In the genomic region with DNA sequence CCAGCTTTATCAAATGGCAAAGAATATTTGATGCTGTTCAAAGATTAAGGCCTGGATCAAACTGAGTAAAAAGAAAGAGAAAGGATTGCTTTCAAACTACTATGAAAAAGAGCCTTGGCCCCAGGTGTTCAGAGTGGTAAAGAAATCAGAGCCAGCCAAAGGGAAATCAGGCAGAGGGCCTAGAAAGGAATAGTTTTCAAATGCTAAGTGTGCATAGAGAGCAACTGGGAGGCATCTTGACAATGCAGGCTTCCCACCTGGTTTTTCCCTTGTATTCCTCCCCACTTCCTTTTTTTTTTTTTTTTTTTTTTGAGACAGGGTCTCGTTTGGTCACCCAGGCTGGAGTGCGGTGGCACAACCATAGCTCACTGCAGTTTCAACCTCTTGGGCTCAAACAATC, we compare ENCODE assay signal across 21 cellular contexts.
DNase-seq lines count a peak whose midpoint lies in the region; ATAC-seq, FAIRE-seq and TF ChIP-seq lines count a peak whose summit lies in the region.
"Had no signal": no experiment of that assay in that cellular context is flagged by ENCODE, and none has a peak within 500 bp of the region (broad histone marks: within the 10 kb centered on the region; RNA-seq: fewer than 3 reads in every experiment).

No MANE protein-coding gene starts in this region.

- POLR2A ChIA-PET in WTC11 (lab: Charles Lee): no interaction called here

- no peak overlapping the region for H2BK120ac ChIP-seq in trophoblast cell (ENCODE audit: insufficient read depth, low read length, poor library complexity)

- H3K79me1 ChIP-seq in trophoblast cell (ENCODE audit: low read length): peaks cover 30% of the 10 kb centered on the region

- H3K4me1 ChIP-seq in GM23338 (ENCODE audit: insufficient read depth): peaks cover 4% of the 10 kb centered on the region; the same call in 1 of the 2 replicates
- H3K4me1 ChIP-seq in iPS-20b (ENCODE audit: insufficient read depth, low read length): peaks cover 12% of the 10 kb centered on the region
- peaks cover 10 to 18% of the 10 kb centered on the region in 2 experiments for H3K4me1 ChIP-seq in trophoblast cell (ENCODE audit: control insufficient read depth in 1 of 2, insufficient read depth in 2 of 2, low read length in 2 of 2)
- H3K4me1 ChIP-seq: A549, BLaER1, HAP-1 had no signal

- peak overlapping the region; percentile 54; the same call in 1 of the 2 replicates for H3K9ac ChIP-seq in iPS-20b (ENCODE audit: low read depth, low read length)
- H3K9ac ChIP-seq in trophoblast cell (ENCODE audit: low read length): no peak overlapping the region
- H3K9ac ChIP-seq: BLaER1, KMS-11 had no signal

- TF ChIP-seq CTCF in GM23338 (conservative IDR thresholded peaks at IDR 0.05; ENCODE audit: low read depth in 2 of 2) (no peak), WTC11 (IDR thresholded peaks at IDR 0.05) (no peak)

- H3K9me3 ChIP-seq in iPS-20b (ENCODE audit: insufficient read depth, low read depth, low read length) (no peaks in the 10 kb centered on the region), trophoblast cell (ENCODE audit: insufficient read depth, low read depth, low read length) (no peaks in the 10 kb centered on the region)
- H3K9me3 ChIP-seq: A549, BLaER1, HAP-1 had no signal

- no peaks in the 10 kb centered on the region for H3K27me3 ChIP-seq in GM23338 (ENCODE audit: insufficient read depth)
- H3K27me3 ChIP-seq in iPS-20b (ENCODE audit: insufficient read depth, low read length): no peaks in the 10 kb centered on the region
- no peaks in the 10 kb centered on the region for H3K27me3 ChIP-seq in trophoblast cell (ENCODE audit: insufficient read depth, low read length)
- H3K27me3 ChIP-seq: BLaER1 had no signal

- H3K4me3 Mint-ChIP-seq in GM23338: no peak overlapping the region
- H3K4me3 Mint-ChIP-seq in WTC11: no peak overlapping the region
- H3K4me3 Mint-ChIP-seq: CD14-positive monocyte; CD4-positive, alpha-beta memory T cell; IgD-negative memory B cell had no signal

- no peak for FAIRE-seq in GM12891 (lab: Jason Lieb, UNC)
- FAIRE-seq: A549, GM12878, HepG2 had no signal

- H3K18ac ChIP-seq in trophoblast cell (ENCODE audit: low read length): no peak overlapping the region

- H3K4me1 Mint-ChIP-seq in GM23338 (peaks cover 27% of the 10 kb centered on the region), WTC11 (peaks cover 35% of the 10 kb centered on the region)
- H3K4me1 Mint-ChIP-seq: CD14-positive monocyte; CD4-positive, alpha-beta memory T cell; IgD-negative memory B cell had no signal

- H2BK5ac ChIP-seq in trophoblast cell (ENCODE audit: low read depth, low read length, poor library complexity): peak overlapping the region; percentile 9

- peak overlapping the region; percentile 53 for H3K27ac Mint-ChIP-seq in GM23338
- H3K27ac Mint-ChIP-seq in WTC11: peak overlapping the region; percentile 81
- H3K27ac Mint-ChIP-seq: CD14-positive monocyte; CD4-positive, alpha-beta memory T cell; IgD-negative memory B cell had no signal

- no peaks in the 10 kb centered on the region; the same call in 1 of the 2 replicates for H3F3A ChIP-seq in GM23338 (replicated peaks; ENCODE audit: low read depth)

- H3K4ac ChIP-seq in trophoblast cell (ENCODE audit: low read depth, low read length): no peak overlapping the region

- H2AFZ ChIP-seq in GM23338 (no peak overlapping the region), trophoblast cell (ENCODE audit: insufficient read depth, low read length, poor library complexity) (no peak overlapping the region)

- H3K36me3 ChIP-seq in GM23338 (ENCODE audit: insufficient read depth): no peaks in the 10 kb centered on the region
- no peaks in the 10 kb centered on the region for H3K36me3 ChIP-seq in iPS-20b (ENCODE audit: insufficient read depth, low read depth, low read length)
- H3K36me3 ChIP-seq in trophoblast cell (ENCODE audit: control insufficient read depth in 1 of 2, insufficient read depth in 2 of 2, low read length in 2 of 2): no peaks in the 10 kb centered on the region
- H3K36me3 ChIP-seq: BLaER1, HAP-1 had no signal

- no peak overlapping the region for H4K91ac ChIP-seq in trophoblast cell (ENCODE audit: low read depth, low read length)

- no CpG with 5 or more reads among the region's 2 CpGs for WGBS in trophoblast cell (ENCODE audit: extremely low coverage, insufficient coverage, insufficient read length)

- CTCF ChIA-PET in WTC11 (lab: Charles Lee): interaction anchor here (0.6 kb wide), 1 partner anchor 1505 kb away, joined by 4 read pairs; no protein-coding TSS in a partner anchor

- H3K79me2 ChIP-seq in GM23338 (replicated peaks; ENCODE audit: insufficient read depth) (no peaks in the 10 kb centered on the region), trophoblast cell (ENCODE audit: control insufficient read depth, insufficient read depth, low read length, poor library complexity) (no peaks in the 10 kb centered on the region)

- H4K8ac ChIP-seq in trophoblast cell (ENCODE audit: low read depth, low read length): no peak overlapping the region

- no peak overlapping the region for H2AK5ac ChIP-seq in trophoblast cell (ENCODE audit: low read length)

- in situ Hi-C loops in ACHN (cut with HindIII; ENCODE audit: low pct_ligation_motif_present, low pct_unique_long_range_greater_than_20kb, low sequenced_read_pairs): no loop called here

- H4K20me1 ChIP-seq in GM23338 (replicated peaks; ENCODE audit: insufficient read depth): no peaks in the 10 kb centered on the region
- H4K20me1 ChIP-seq: BLaER1 had no signal

- H2BK12ac ChIP-seq in trophoblast cell (ENCODE audit: low read length): no peak overlapping the region

- H3K36me3 Mint-ChIP-seq in GM23338 (ENCODE audit: low read depth) (peaks cover 10% of the 10 kb centered on the region), WTC11 (no peaks in the 10 kb centered on the region)
- H3K36me3 Mint-ChIP-seq: CD14-positive monocyte; CD4-positive, alpha-beta memory T cell had no signal

- no peak overlapping the region for H3K14ac ChIP-seq in trophoblast cell (ENCODE audit: low read length)

- DNase-seq in GM23338 (ENCODE audit: low spot score): peak; percentile 68
- no peak for DNase-seq in WTC11 (ENCODE audit: low spot score)
- DNase-seq in trophoblast cell: no peak
- DNase-seq in SK-N-DZ (ENCODE audit: low spot score): no peak
- DNase-seq in ACHN: no peak
- no peak for DNase-seq in GM12891 (ENCODE audit: insufficient read length, low spot score)
- DNase-seq: CD4-positive, alpha-beta memory T cell; DMS79 treated with DMSO at 0.1 percent for 48 hours; GF-D8; GOT3 had no signal

- peak overlapping the region; percentile 87 for H3K27ac ChIP-seq in GM23338 (ENCODE audit: low read depth)
- peak overlapping the region; percentile 12 for H3K27ac ChIP-seq in iPS-20b (ENCODE audit: low read length)
- H3K27ac ChIP-seq in trophoblast cell (ENCODE audit: low read depth, low read length): no peak overlapping the region
- H3K27ac ChIP-seq: 22Rv1, A549, BLaER1, HL-60, KMS-11 had no signal

- H3K4me3 ChIP-seq in GM23338 (no peak overlapping the region), iPS-20b (ENCODE audit: low read length) (no peak overlapping the region; the same call in 1 of the 2 replicates), trophoblast cell (ENCODE audit: low read depth, low read length) (no peak overlapping the region)
- H3K4me3 ChIP-seq: A549, BLaER1, GM12878, HAP-1 had no signal

- no peak overlapping the region for H3K23ac ChIP-seq in trophoblast cell (ENCODE audit: low read length)

- no peak for TF ChIP-seq POLR2A in GM12891 (IDR thresholded peaks at IDR 0.05; ENCODE audit: low read depth, low read length)

- 0 out of 2 replicates have a peak overlapping the region, but pooled peaks have one; percentile 28 for H3K4me2 ChIP-seq in GM23338
- no peak overlapping the region for H3K4me2 ChIP-seq in trophoblast cell (ENCODE audit: low read length)
- H3K4me2 ChIP-seq: A549, BLaER1, KMS-11 had no signal

- peaks cover 2% of the 10 kb centered on the region for H3K27me3 Mint-ChIP-seq in GM23338 (ENCODE audit: insufficient read depth, low read depth, poor library complexity)
- no peaks in the 10 kb centered on the region for H3K27me3 Mint-ChIP-seq in WTC11 (ENCODE audit: low read depth)
- H3K27me3 Mint-ChIP-seq: CD4-positive, alpha-beta memory T cell; IgD-negative memory B cell had no signal

- peak; percentile 83 for ATAC-seq in GM23338
- ATAC-seq in WTC11: peak; percentile 65
- ATAC-seq: A549, GM12878, HepG2 had no signal

- H4K12ac ChIP-seq in trophoblast cell (ENCODE audit: low read depth, low read length): no peak overlapping the region

- no peaks in the 10 kb centered on the region; the same call in 1 of the 3 replicates for H3K9me3 Mint-ChIP-seq in GM23338
- H3K9me3 Mint-ChIP-seq in WTC11: peaks cover 17% of the 10 kb centered on the region

- peaks cover 6% of the 10 kb centered on the region for H3K9me2 ChIP-seq in GM23338 (ENCODE audit: insufficient read depth)

TF ChIP-seq in GM23338, 12 proteins besides CTCF, POLR2A, EP300 and RAD21 (continues in another document):
- TF ChIP-seq EZH2phosphoT487 (IDR thresholded peaks at IDR 0.05; ENCODE audit: unreplicated experiment): no peak

TF ChIP-seq in WTC11, 78 proteins besides CTCF, POLR2A, EP300 and RAD21 (continues in another document):
- no peak for TF ChIP-seq ZNF416 (CRISPR knock-in tag; IDR thresholded peaks at IDR 0.05)
- TF ChIP-seq, protein P1, sequence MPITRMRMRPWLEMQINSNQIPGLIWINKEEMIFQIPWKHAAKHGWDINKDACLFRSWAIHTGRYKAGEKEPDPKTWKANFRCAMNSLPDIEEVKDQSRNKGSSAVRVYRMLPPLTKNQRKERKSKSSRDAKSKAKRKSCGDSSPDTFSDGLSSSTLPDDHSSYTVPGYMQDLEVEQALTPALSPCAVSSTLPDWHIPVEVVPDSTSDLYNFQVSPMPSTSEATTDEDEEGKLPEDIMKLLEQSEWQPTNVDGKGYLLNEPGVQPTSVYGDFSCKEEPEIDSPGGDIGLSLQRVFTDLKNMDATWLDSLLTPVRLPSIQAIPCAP (CRISPR knock-in tag; IDR thresholded peaks at IDR 0.05): no peak

TF ChIP-seq in GM12891, 5 proteins besides CTCF, POLR2A, EP300 and RAD21:
- TF ChIP-seq POLR2AphosphoS5 (IDR thresholded peaks at IDR 0.05; ENCODE audit: low read depth, low read length) (no peak), POU2F2 (IDR thresholded peaks at IDR 0.05; ENCODE audit: low read depth, low read length) (no peak)
TF ChIP-seq in GM12891: peak in this region for 0.
